In the genomic region with DNA sequence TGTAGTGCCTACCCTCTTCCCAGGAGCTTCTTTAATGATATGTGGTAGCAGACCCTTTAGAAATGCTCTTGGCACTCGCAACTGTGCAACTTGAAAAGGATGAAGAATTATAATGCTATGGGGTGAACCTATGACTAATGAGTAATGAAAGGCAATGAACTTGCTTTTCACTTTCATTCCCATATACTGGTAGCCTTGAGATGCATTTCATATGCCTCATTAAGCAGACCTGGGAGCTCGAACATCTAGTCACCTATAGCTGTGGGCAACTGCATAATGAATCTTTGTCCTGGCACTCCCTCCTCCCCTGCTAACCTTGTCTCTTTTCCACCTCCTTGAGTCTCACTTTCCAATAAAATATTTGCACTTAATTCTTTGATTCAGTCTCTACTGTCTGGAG, we compare ENCODE assay signal across 19 cellular contexts.
"Had no signal": no experiment of that assay in that cellular context is flagged by ENCODE, and none has a peak within 500 bp of the region (broad histone marks: within the 10 kb centered on the region; RNA-seq: fewer than 3 reads in every experiment).

No MANE protein-coding gene starts in this region.

- H3K4me1 ChIP-seq: left ventricle myocardium inferior, prostate gland, upper lobe of right lung had no signal

- H3K36me3 ChIP-seq: left ventricle myocardium inferior, prostate gland, upper lobe of right lung, WERI-Rb-1 had no signal

- H3K27ac ChIP-seq: left ventricle myocardium inferior, prostate gland, upper lobe of right lung, WERI-Rb-1 had no signal

- H3K27me3 ChIP-seq: upper lobe of right lung had no signal

- DNase-seq: activated CD4-positive, alpha-beta T cell treated with anti-CD3 and anti-CD28 coated beads for 1 hour; activated CD4-positive, alpha-beta T cell treated with anti-CD3 and anti-CD28 coated beads, Interleukin-2, amount 50 U/mL, for 48 hours; activated naive CD4-positive, alpha-beta T cell; activated T-cell treated with anti-CD3 and anti-CD28 coated beads for 4 hours; anterior cingulate cortex; cortex of kidney; head of caudate nucleus; kidney; left ventricle myocardium inferior; mammary epithelial cell; right cardiac atrium; small intestine; stimulated activated CD4-positive, alpha-beta T cell treated with anti-CD3 and anti-CD28 coated beads, Interleukin-4, amount 100 ng/mL, for 1 hour; upper lobe of right lung; WERI-Rb-1 had no signal

- H3K9me3 ChIP-seq: left ventricle myocardium inferior, prostate gland, upper lobe of right lung had no signal

- FAIRE-seq: endometrium, frontal cortex, kidney, small intestine had no signal

- ATAC-seq: right cardiac atrium; stimulated activated effector memory CD8-positive, alpha-beta T cell treated with anti-CD3 and anti-CD28 coated beads, Interleukin-12 subunit alpha, Interleukin-12 subunit beta, amount 100 ng/mL, for 72 hours; upper lobe of right lung had no signal

- H3K4me3 ChIP-seq: left ventricle myocardium inferior, prostate gland, upper lobe of right lung had no signal
